Comparison of ENCODE assay signal across 27 cellular contexts in genomic region chr2:145702305-145702704, GRCh38.
DNase-seq lines count a peak whose midpoint lies in the region; ATAC-seq, FAIRE-seq and TF ChIP-seq lines count a peak whose summit lies in the region.
"Had no signal": no experiment of that assay in that cellular context is flagged by ENCODE, and none has a peak within 500 bp of the region (broad histone marks: within the 10 kb centered on the region; RNA-seq: fewer than 3 reads in every experiment).

No MANE protein-coding gene starts in this region.

- FAIRE-seq in K562 (lab: Jason Lieb, UNC) = no peak
- FAIRE-seq: A549, GM12878, GM12892, GM18507 had no signal

- H3K4me1 Mint-ChIP-seq in MCF 10A (ENCODE audit: insufficient read depth, unreplicated experiment) (no peaks in the 10 kb centered on the region), endodermal cell (no peaks in the 10 kb centered on the region), Calu3 (ENCODE audit: low read depth, unreplicated experiment) (no peaks in the 10 kb centered on the region)
- H3K4me1 Mint-ChIP-seq: B cell had no signal

- intact Hi-C loops in MCF 10A (cut with micrococcal nuclease) = no loop called here
- intact Hi-C loops in mammary epithelial cell (cut with micrococcal nuclease) = no loop called here
- intact Hi-C loops in PC-9 (cut with micrococcal nuclease; ENCODE audit: unreplicated experiment) = no loop called here
- intact Hi-C loops in K562 (cut with micrococcal nuclease) = no loop called here
- intact Hi-C loops in Calu3 (cut with micrococcal nuclease; ENCODE audit: unreplicated experiment) = no loop called here

- no peak for TF ChIP-seq CTCF in MCF 10A (IDR thresholded peaks at IDR 0.05; ENCODE audit: unreplicated experiment)
- no peak for TF ChIP-seq CTCF in mammary epithelial cell (conservative IDR thresholded peaks at IDR 0.05 in 1 of 2, IDR thresholded peaks at IDR 0.05 in 1 of 2; ENCODE audit: extremely low read depth in 1 of 2, insufficient read depth in 1 of 2, low read depth in 1 of 2, low read length in 2 of 2)
- no peak for TF ChIP-seq CTCF in HEK293 (tag by site-specific recombination; IDR thresholded peaks at IDR 0.05)
- TF ChIP-seq CTCF in PC-9 (conservative IDR thresholded peaks at IDR 0.05) = no peak
- TF ChIP-seq CTCF in K562 (IDR thresholded peaks at IDR 0.05 in 2 of 3, conservative IDR thresholded peaks at IDR 0.05 in 1 of 3; ENCODE audit: insufficient read depth in 2 of 3, low read depth in 1 of 3, low read length in 3 of 3) = no peak
- TF ChIP-seq CTCF in endodermal cell (conservative IDR thresholded peaks at IDR 0.05) = no peak
- no peak for TF ChIP-seq CTCF in Calu3 (IDR thresholded peaks at IDR 0.05; ENCODE audit: unreplicated experiment)

- WGBS in mammary epithelial cell (ENCODE audit: low coverage, missing lambda C conversion rate) = 31% methylated on average over 1 of the region's 1 CpG
- 80% methylated on average over 1 of the region's 1 CpG for WGBS in K562 (ENCODE audit: insufficient coverage, low coverage, missing lambda C conversion rate)
- WGBS in endodermal cell (ENCODE audit: insufficient coverage in 1 of 2, insufficient read length in 1 of 2), 2 experiments = 100% methylated on average over 1 of the region's 1 CpG; no CpG with 5 or more reads in 1 of the 2 experiments

- H3K9me3 ChIP-seq in mammary epithelial cell (replicated peaks; ENCODE audit: insufficient read depth, low read length) (no peaks in the 10 kb centered on the region), HEK293 (ENCODE audit: control insufficient read depth, insufficient read depth, low read depth, low read length) (no peaks in the 10 kb centered on the region), PC-9 (ENCODE audit: insufficient read depth, low read depth) (0 out of 2 replicates have a peak, but pooled peaks cover 3% of the 10 kb centered on the region), K562 (replicated peaks; ENCODE audit: control insufficient read depth, insufficient read depth, low read depth, low read length) (peaks cover 2% of the 10 kb centered on the region; the same call in 1 of the 2 replicates), endodermal cell (ENCODE audit: control insufficient read depth, low read length) (peaks cover 12% of the 10 kb centered on the region)

- H3K27ac ChIP-seq in mammary epithelial cell (ENCODE audit: insufficient read depth, low read depth, low read length) (no peak overlapping the region), HEK293 (ENCODE audit: extremely low read depth, low read depth, low read length) (no peak overlapping the region), PC-9 (no peak overlapping the region), K562 (ENCODE audit: extremely low read depth, low read depth, low read length) (no peak overlapping the region), endodermal cell (ENCODE audit: low read depth, low read length) (no peak overlapping the region)
- H3K27ac ChIP-seq: 22Rv1; A549; BLaER1 treated with 17β-estradiol and CSF1 and Interleukin-3, amounts not matched to agents 10 nM and 100 nM; C4-2B had no signal

- in situ Hi-C loops in mammary epithelial cell (cut with MboI; ENCODE audit: low sequenced_read_pairs in 2 of 2) (no loop called here), K562 (cut with MboI) (no loop called here)

- H3K27me3 Mint-ChIP-seq in MCF 10A (ENCODE audit: insufficient read depth, unreplicated experiment) = no peaks in the 10 kb centered on the region
- H3K27me3 Mint-ChIP-seq in endodermal cell (ENCODE audit: insufficient read depth) = no peaks in the 10 kb centered on the region
- no peaks in the 10 kb centered on the region for H3K27me3 Mint-ChIP-seq in Calu3 (ENCODE audit: unreplicated experiment)
- H3K27me3 Mint-ChIP-seq: B cell; CD4-positive, alpha-beta T cell had no signal

- dilution Hi-C loops in mammary epithelial cell (cut with HindIII; ENCODE audit: low sequenced_read_pairs) = no loop called here

- H3K4me2 ChIP-seq in mammary epithelial cell (ENCODE audit: insufficient read depth, low read depth, low read length) = no peak overlapping the region
- no peak overlapping the region for H3K4me2 ChIP-seq in PC-9
- H3K4me2 ChIP-seq in K562 (ENCODE audit: insufficient read depth, low read length) = no peak overlapping the region
- H3K4me2 ChIP-seq: A549; BLaER1 treated with 17β-estradiol and CSF1 and Interleukin-3, amounts not matched to agents 10 nM and 100 nM had no signal

- no peaks in the 10 kb centered on the region for H3F3A ChIP-seq in PC-9 (ENCODE audit: insufficient read depth, low read depth)

- H3K9ac ChIP-seq in mammary epithelial cell (ENCODE audit: insufficient read depth, low read length) (no peak overlapping the region), K562 (ENCODE audit: insufficient read depth in 1 of 2, low read depth in 2 of 2, low read length in 2 of 2) (no peak overlapping the region), endodermal cell (ENCODE audit: extremely low read depth, low read length, poor library complexity, severe bottlenecking) (no peak overlapping the region)
- H3K9ac ChIP-seq: BLaER1 treated with 17β-estradiol and CSF1 and Interleukin-3, amounts not matched to agents 10 nM and 100 nM had no signal

- H3K9me2 ChIP-seq in PC-9 (ENCODE audit: insufficient read depth) = no peaks in the 10 kb centered on the region

- H3K36me3 Mint-ChIP-seq in MCF 10A (ENCODE audit: insufficient read depth, unreplicated experiment) (no peaks in the 10 kb centered on the region), endodermal cell (ENCODE audit: low read depth) (no peaks in the 10 kb centered on the region), Calu3 (ENCODE audit: insufficient read depth, unreplicated experiment) (no peaks in the 10 kb centered on the region)
- H3K36me3 Mint-ChIP-seq: CD8-positive, alpha-beta T cell had no signal

- H2AFZ ChIP-seq in mammary epithelial cell (ENCODE audit: low read depth, low read length) (no peak overlapping the region), PC-9 (0 out of 2 replicates have a peak overlapping the region, but pooled peaks have one; percentile 4), K562 (ENCODE audit: low read depth, low read length) (no peak overlapping the region)

- CTCF ChIA-PET in MCF 10A (lab: Yijun Ruan, JAX) = interaction anchor here (0.5 kb wide), 1 partner anchor 573 kb away, joined by 3 read pairs; no protein-coding TSS in a partner anchor
- CTCF ChIA-PET in mammary epithelial cell (lab: Charles Lee; ENCODE audit: low non-redundant PET) = no interaction called here
- CTCF ChIA-PET in HEK293 (lab: Yijun Ruan, JAX) = interaction anchor here (0.6 kb wide), 1 partner anchor 517 kb away, joined by 4 read pairs; no protein-coding TSS in a partner anchor
- CTCF ChIA-PET in PC-9 (lab: Charles Lee) = interaction anchor here (0.5 kb wide), 1 partner anchor 587 kb away, joined by 6 read pairs; no protein-coding TSS in a partner anchor
- CTCF ChIA-PET in K562 (lab: Yijun Ruan, JAX; ENCODE audit: low intra/inter-chr PET ratio) = no interaction called here
- CTCF ChIA-PET in Calu3 (lab: Charles Lee) = no interaction called here

- H3K4me3 ChIP-seq in mammary epithelial cell (replicated peaks in 1 of 3; ENCODE audit: insufficient read depth in 1 of 3, low read depth in 2 of 3, low read length in 3 of 3) (no peak overlapping the region), HEK293 (ENCODE audit: low read depth, low read length) (no peak overlapping the region), PC-9 (no peak overlapping the region), K562 (no peak overlapping the region), endodermal cell (ENCODE audit: low read length) (no peak overlapping the region)
- H3K4me3 ChIP-seq: A549; BLaER1 treated with 17β-estradiol and CSF1 and Interleukin-3, amounts not matched to agents 10 nM and 100 nM; GM12878 had no signal

- ATAC-seq in K562 = no peak
- ATAC-seq: A549; CD8-positive, alpha-beta T cell; GM12878 had no signal

- no peaks in the 10 kb centered on the region for H3K9me1 ChIP-seq in K562 (ENCODE audit: control insufficient read depth, insufficient read depth, low read length)

- H3K27me3 ChIP-seq in mammary epithelial cell (ENCODE audit: insufficient read depth, low read length) (no peaks in the 10 kb centered on the region), PC-9 (ENCODE audit: insufficient read depth, low read depth) (no peaks in the 10 kb centered on the region), K562 (ENCODE audit: control insufficient read depth in 2 of 2, insufficient read depth in 2 of 2, low read length in 2 of 2) (no peaks in the 10 kb centered on the region), endodermal cell (ENCODE audit: control insufficient read depth, insufficient read depth, low read length, poor library complexity, severe bottlenecking) (no peaks in the 10 kb centered on the region)
- H3K27me3 ChIP-seq: BLaER1 treated with 17β-estradiol and CSF1 and Interleukin-3, amounts not matched to agents 10 nM and 100 nM had no signal

- H3K9me3 Mint-ChIP-seq in MCF 10A (ENCODE audit: unreplicated experiment) (peaks cover 11% of the 10 kb centered on the region), endodermal cell (peaks cover 2% of the 10 kb centered on the region), Calu3 (ENCODE audit: low read depth, unreplicated experiment) (peaks cover 2% of the 10 kb centered on the region)

- no peak for TF ChIP-seq POLR2A in K562 (conservative IDR thresholded peaks at IDR 0.05)

- no peaks in the 10 kb centered on the region for H3K4me1 ChIP-seq in mammary epithelial cell (ENCODE audit: insufficient read depth, low read length)
- no peaks in the 10 kb centered on the region for H3K4me1 ChIP-seq in HEK293 (ENCODE audit: control insufficient read depth, insufficient read depth, low read length)
- no peaks in the 10 kb centered on the region for H3K4me1 ChIP-seq in PC-9 (replicated peaks; ENCODE audit: insufficient read depth)
- H3K4me1 ChIP-seq in K562 (replicated peaks in 1 of 2; ENCODE audit: control insufficient read depth in 2 of 2, insufficient read depth in 2 of 2, low read length in 2 of 2) = no peaks in the 10 kb centered on the region
- H3K4me1 ChIP-seq in endodermal cell (ENCODE audit: control insufficient read depth, insufficient read depth, low read length) = no peaks in the 10 kb centered on the region
- H3K4me1 ChIP-seq: A549; BLaER1 treated with 17β-estradiol and CSF1 and Interleukin-3, amounts not matched to agents 10 nM and 100 nM; Caco-2 had no signal

- H3K36me3 ChIP-seq in mammary epithelial cell (ENCODE audit: insufficient read depth, low read length) (no peaks in the 10 kb centered on the region), HEK293 (ENCODE audit: control insufficient read depth in 2 of 2, insufficient read depth in 1 of 2, low read length in 2 of 2) (no peaks in the 10 kb centered on the region), PC-9 (ENCODE audit: low read depth) (no peaks in the 10 kb centered on the region), K562 (ENCODE audit: control insufficient read depth, insufficient read depth, low read length) (no peaks in the 10 kb centered on the region), endodermal cell (ENCODE audit: control insufficient read depth, insufficient read depth, low read length) (no peaks in the 10 kb centered on the region)
- H3K36me3 ChIP-seq: BLaER1 treated with 17β-estradiol and CSF1 and Interleukin-3, amounts not matched to agents 10 nM and 100 nM had no signal

- TF ChIP-seq RAD21 in K562 (CRISPR knock-in tag; conservative IDR thresholded peaks at IDR 0.05 in 1 of 2, IDR thresholded peaks at IDR 0.05 in 1 of 2) = no peak

- H3K79me2 ChIP-seq in mammary epithelial cell (ENCODE audit: insufficient read depth, low read length) = no peaks in the 10 kb centered on the region
- no peaks in the 10 kb centered on the region for H3K79me2 ChIP-seq in PC-9 (ENCODE audit: low read depth)
- no peaks in the 10 kb centered on the region for H3K79me2 ChIP-seq in K562 (ENCODE audit: control insufficient read depth, insufficient read depth, low read length)

- DNase-seq in MCF 10A (ENCODE audit: unreplicated experiment) = no peak
- DNase-seq in mammary epithelial cell = no peak
- no peak for DNase-seq in PC-9
- DNase-seq in K562 (ENCODE audit: extremely low read depth in 1 of 4, low spot score in 3 of 4) = no peak
- no peak for DNase-seq in islet precursor cell
- DNase-seq in endodermal cell = no peak
- DNase-seq in Calu3 = no peak
- DNase-seq: AML-193; Caco-2; CD4-positive, alpha-beta T cell; CD8-positive, alpha-beta T cell; DMS 273 treated with DMSO at 0.1 percent for 48 hours; DMS153; DMS53; DMS79; DND-41; EL; GDM1 had no signal

- TF ChIP-seq EP300 in K562 (IDR thresholded peaks at IDR 0.05; ENCODE audit: low read length) = no peak

- H4K20me1 ChIP-seq in mammary epithelial cell (ENCODE audit: insufficient read depth, low read length) (no peaks in the 10 kb centered on the region), PC-9 (ENCODE audit: insufficient read depth) (no peaks in the 10 kb centered on the region), K562 (replicated peaks; ENCODE audit: control insufficient read depth, insufficient read depth, low read length) (no peaks in the 10 kb centered on the region)
- H4K20me1 ChIP-seq: BLaER1 treated with 17β-estradiol and CSF1 and Interleukin-3, amounts not matched to agents 10 nM and 100 nM had no signal

- BruUV-seq in MCF 10A (replicated peaks; lab: Mats Ljungman, UMichigan) (no TSS peak), mammary epithelial cell (replicated peaks; lab: Mats Ljungman, UMichigan) (no TSS peak), PC-9 (replicated peaks; lab: Mats Ljungman, UMichigan) (no TSS peak), K562 (replicated peaks; lab: Mats Ljungman, UMichigan) (no TSS peak), Calu3 (replicated peaks; lab: Mats Ljungman, UMichigan) (no TSS peak)

- H3K4me3 Mint-ChIP-seq in MCF 10A (ENCODE audit: unreplicated experiment) (no peak overlapping the region), endodermal cell (no peak overlapping the region), Calu3 (ENCODE audit: low read depth, unreplicated experiment) (no peak overlapping the region)
- H3K4me3 Mint-ChIP-seq: B cell; CD4-positive, alpha-beta T cell; CD8-positive, alpha-beta T cell had no signal

- H3K27ac Mint-ChIP-seq in MCF 10A (ENCODE audit: low read depth, unreplicated experiment) = peak overlapping the region; percentile 25
- H3K27ac Mint-ChIP-seq in endodermal cell = no peak overlapping the region
- H3K27ac Mint-ChIP-seq in Calu3 (ENCODE audit: unreplicated experiment) = no peak overlapping the region
- H3K27ac Mint-ChIP-seq: B cell; CD4-positive, alpha-beta T cell; CD8-positive, alpha-beta T cell had no signal

- POLR2A ChIA-PET in MCF 10A (lab: Yijun Ruan, JAX) (interaction anchor here (0.7 to 1.7 kb wide), 2 partner anchors 10 to 11 kb away, joined by 3 read pairs; no protein-coding TSS in a partner anchor), HEK293 (lab: Yijun Ruan, JAX) (no interaction called here), PC-9 (lab: Charles Lee; ENCODE audit: unreplicated experiment) (no interaction called here), K562 (lab: Yijun Ruan, JAX) (no interaction called here)

Comparison
In these comparisons a context has a peak if more than half of its experiments do, and no peak if none do; other contexts are left out.
1. CTCF ChIA-PET loops: an anchor here in MCF 10A (0.5 kb wide), HEK293 (0.6 kb wide) and PC-9 (0.5 kb wide); none called in mammary epithelial cell, K562 and Calu3.